Comparison of ENCODE assay signal across 14 cellular contexts in the genomic region with DNA sequence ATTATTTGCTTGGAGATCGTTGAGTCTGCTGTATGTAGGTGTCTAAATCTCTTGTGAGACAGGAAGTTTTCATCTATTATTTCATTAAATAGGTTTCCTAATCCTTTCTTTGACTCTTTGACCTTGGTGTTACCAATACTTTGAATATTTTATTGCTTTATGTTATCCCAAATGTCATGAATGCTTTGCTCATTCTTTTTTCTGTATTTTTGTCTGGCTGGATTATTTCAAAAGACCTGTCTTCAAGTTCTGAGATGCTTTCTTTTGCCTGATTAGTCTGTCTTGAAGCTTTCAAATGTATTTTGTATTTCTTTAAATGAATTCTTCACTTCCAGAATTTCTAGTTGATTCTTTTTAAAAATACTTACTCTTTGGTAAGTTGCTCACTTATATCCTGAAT. TPM values are rescaled to one million over a fixed set of nuclear protein-coding genes. Genes with fewer than 3 reads are reported as not detected.
A peak's percentile ranks its signal among the peaks of the same experiment; 100 is the strongest.
DNase-seq lines count a peak whose midpoint lies in the region; ATAC-seq and TF ChIP-seq lines count a peak whose summit lies in the region.
"Had no signal": no experiment of that assay in that cellular context is flagged by ENCODE, and none has a peak within 500 bp of the region (broad histone marks: within the 10 kb centered on the region; RNA-seq: fewer than 3 reads in every experiment).

No MANE protein-coding gene starts in this region.

- no peaks in the 10 kb centered on the region for H3K9me2 ChIP-seq in OCI-LY7 (ENCODE audit: insufficient read depth, low read length)

- DNase-seq in natural killer cell, result no peak
- DNase-seq in natural killer cell treated with Interleukin-12 subunit alpha and Interleukin-12 subunit beta and Interleukin-15 and Interleukin-18, amount 100 ng/mL, for 72 hours (ENCODE audit: low spot score), result no peak
- peak; percentile 8 for DNase-seq in OCI-LY7 (ENCODE audit: low spot score)
- DNase-seq in activated T-helper 1 cell treated with anti-CD3 and anti-CD28 coated beads, Interleukin-12 subunit alpha, Interleukin-12 subunit beta, Interleukin-2, Interleukin-4 antibody, amounts not matched to agents 30 ng/mL and 10 ng/mL and 1 ng/mL, durations not matched to agents 14 hours and 24 hours and 36 hours (ENCODE audit: low spot score), result no peak
- DNase-seq in MG63, result no peak
- DNase-seq in midbrain (lab: John Stamatoyannopoulos, UW), result no peak
- DNase-seq: ACHN; BE2C; C1 segment of cervical spinal cord; CD4-positive, CD25-positive, alpha-beta regulatory T cell; CD8-positive, alpha-beta memory T cell; COR-L47; H9 had no signal

- POLR2A ChIA-PET in OCI-LY7 (lab: Charles Lee), result no interaction called here

- H3K27me3 ChIP-seq in MG63, result no peaks in the 10 kb centered on the region
- H3K27me3 ChIP-seq: BE2C had no signal

- H3K9me3 ChIP-seq in OCI-LY7 (ENCODE audit: low read length) (peaks cover 19% of the 10 kb centered on the region; the same call in 1 of the 2 replicates), MG63 (no peaks in the 10 kb centered on the region)
- H3K9me3 ChIP-seq: BE2C had no signal

- CTCF ChIA-PET in OCI-LY7 (lab: Charles Lee; ENCODE audit: unreplicated experiment), result no interaction called here

- no peak overlapping the region for H3K4me3 ChIP-seq in OCI-LY7 (ENCODE audit: low read depth, low read length, poor library complexity, severe bottlenecking)
- H3K4me3 ChIP-seq in MG63, result no peak overlapping the region

- H3K4me3 Mint-ChIP-seq in natural killer cell, result no peak overlapping the region
- no peak overlapping the region for H3K4me3 Mint-ChIP-seq in natural killer cell treated with Interleukin-12 subunit alpha and Interleukin-12 subunit beta and Interleukin-15 and Interleukin-18, amount 100 ng/mL, for 72 hours
- no peak overlapping the region for H3K4me3 Mint-ChIP-seq in activated T-helper 1 cell treated with anti-CD3 and anti-CD28 coated beads, Interleukin-12 subunit alpha, Interleukin-12 subunit beta, Interleukin-2, Interleukin-4 antibody, amounts not matched to agents 30 ng/mL and 10 ng/mL and 1 ng/mL, durations not matched to agents 14 hours and 24 hours and 36 hours
- H3K4me3 Mint-ChIP-seq: CD4-positive, CD25-positive, alpha-beta regulatory T cell; CD8-positive, alpha-beta memory T cell; H9 had no signal

- no peak overlapping the region for H3K27ac ChIP-seq in OCI-LY7 (ENCODE audit: low read depth, low read length, poor library complexity, severe bottlenecking)

- H3K27ac Mint-ChIP-seq in natural killer cell, result peak overlapping the region; percentile 17 to 24
- H3K27ac Mint-ChIP-seq in natural killer cell treated with Interleukin-12 subunit alpha and Interleukin-12 subunit beta and Interleukin-15 and Interleukin-18, amount 100 ng/mL, for 72 hours, result no peak overlapping the region
- H3K27ac Mint-ChIP-seq in activated T-helper 1 cell treated with anti-CD3 and anti-CD28 coated beads, Interleukin-12 subunit alpha, Interleukin-12 subunit beta, Interleukin-2, Interleukin-4 antibody, amounts not matched to agents 30 ng/mL and 10 ng/mL and 1 ng/mL, durations not matched to agents 14 hours and 24 hours and 36 hours, result peak overlapping the region; percentile 13
- H3K27ac Mint-ChIP-seq: CD4-positive, CD25-positive, alpha-beta regulatory T cell; H9 had no signal

- ATAC-seq in natural killer cell, result no peak
- ATAC-seq in natural killer cell treated with Interleukin-12 subunit alpha and Interleukin-12 subunit beta and Interleukin-15 and Interleukin-18, amount 100 ng/mL, for 72 hours, result no peak
- ATAC-seq: HepG2 had no signal

- no peak overlapping the region for H2AFZ ChIP-seq in OCI-LY7 (ENCODE audit: low read length)

- no peaks in the 10 kb centered on the region for H3K4me1 ChIP-seq in OCI-LY7 (ENCODE audit: insufficient read depth, low read length, poor library complexity, severe bottlenecking)

- intact Hi-C loops in natural killer cell (cut with micrococcal nuclease) (no loop called here), OCI-LY7 (cut with micrococcal nuclease; ENCODE audit: unreplicated experiment) (no loop called here)
- intact Hi-C loops in activated T-helper 1 cell treated with anti-CD3 and anti-CD28 coated beads, Interleukin-12 subunit alpha, Interleukin-12 subunit beta, Interleukin-2, Interleukin-4 antibody, amounts not matched to agents 30 ng/mL and 10 ng/mL and 1 ng/mL, durations not matched to agents 14 hours and 24 hours and 36 hours (cut with micrococcal nuclease), result no loop called here

- H3K36me3 ChIP-seq in OCI-LY7 (ENCODE audit: insufficient read depth, low read length) (peaks cover 89% of the 10 kb centered on the region), MG63 (peaks cover 22% of the 10 kb centered on the region)

- H3K4me2 ChIP-seq in OCI-LY7 (ENCODE audit: low read length), result no peak overlapping the region

- H3K79me2 ChIP-seq in OCI-LY7 (ENCODE audit: insufficient read depth, low read depth, low read length), result peaks cover 53% of the 10 kb centered on the region

- 0 out of 2 replicates have a peak, but pooled peaks cover 13% of the 10 kb centered on the region for H4K20me1 ChIP-seq in OCI-LY7 (ENCODE audit: insufficient read depth, low read length)

- H3K9me3 Mint-ChIP-seq in natural killer cell, result peaks cover 2 to 3% of the 10 kb centered on the region in 2 donors
- peaks cover 3% of the 10 kb centered on the region for H3K9me3 Mint-ChIP-seq in natural killer cell treated with Interleukin-12 subunit alpha and Interleukin-12 subunit beta and Interleukin-15 and Interleukin-18, amount 100 ng/mL, for 72 hours
- peaks cover 5% of the 10 kb centered on the region for H3K9me3 Mint-ChIP-seq in activated T-helper 1 cell treated with anti-CD3 and anti-CD28 coated beads, Interleukin-12 subunit alpha, Interleukin-12 subunit beta, Interleukin-2, Interleukin-4 antibody, amounts not matched to agents 30 ng/mL and 10 ng/mL and 1 ng/mL, durations not matched to agents 14 hours and 24 hours and 36 hours
- H3K9me3 Mint-ChIP-seq: H9 had no signal

- no peaks in the 10 kb centered on the region for H3K27me3 Mint-ChIP-seq in natural killer cell (ENCODE audit: low read depth in 2 of 2)
- H3K27me3 Mint-ChIP-seq in natural killer cell treated with Interleukin-12 subunit alpha and Interleukin-12 subunit beta and Interleukin-15 and Interleukin-18, amount 100 ng/mL, for 72 hours, result no peaks in the 10 kb centered on the region
- no peaks in the 10 kb centered on the region for H3K27me3 Mint-ChIP-seq in activated T-helper 1 cell treated with anti-CD3 and anti-CD28 coated beads, Interleukin-12 subunit alpha, Interleukin-12 subunit beta, Interleukin-2, Interleukin-4 antibody, amounts not matched to agents 30 ng/mL and 10 ng/mL and 1 ng/mL, durations not matched to agents 14 hours and 24 hours and 36 hours (ENCODE audit: insufficient read depth)
- H3K27me3 Mint-ChIP-seq: CD4-positive, CD25-positive, alpha-beta regulatory T cell; CD8-positive, alpha-beta memory T cell had no signal

- no peak for TF ChIP-seq CTCF in natural killer cell (IDR thresholded peaks at IDR 0.05)
- TF ChIP-seq CTCF in OCI-LY7 (conservative IDR thresholded peaks at IDR 0.05; ENCODE audit: low read length), result no peak

- H3K36me3 Mint-ChIP-seq in natural killer cell, result peaks cover 24% of the 10 kb centered on the region
- H3K36me3 Mint-ChIP-seq in natural killer cell treated with Interleukin-12 subunit alpha and Interleukin-12 subunit beta and Interleukin-15 and Interleukin-18, amount 100 ng/mL, for 72 hours, result peaks cover 29% of the 10 kb centered on the region
- H3K36me3 Mint-ChIP-seq in activated T-helper 1 cell treated with anti-CD3 and anti-CD28 coated beads, Interleukin-12 subunit alpha, Interleukin-12 subunit beta, Interleukin-2, Interleukin-4 antibody, amounts not matched to agents 30 ng/mL and 10 ng/mL and 1 ng/mL, durations not matched to agents 14 hours and 24 hours and 36 hours (ENCODE audit: low read depth), result peaks cover 45% of the 10 kb centered on the region

- TSS peak; percentile 37 for BruUV-seq in OCI-LY7 (replicated peaks; lab: Mats Ljungman, UMichigan)

- H3K4me1 Mint-ChIP-seq in natural killer cell, result peaks cover 20 to 23% of the 10 kb centered on the region in 2 donors
- H3K4me1 Mint-ChIP-seq in natural killer cell treated with Interleukin-12 subunit alpha and Interleukin-12 subunit beta and Interleukin-15 and Interleukin-18, amount 100 ng/mL, for 72 hours (ENCODE audit: low read depth in 2 of 2), result peaks cover 11 to 15% of the 10 kb centered on the region in 2 donors
- no peaks in the 10 kb centered on the region for H3K4me1 Mint-ChIP-seq in activated T-helper 1 cell treated with anti-CD3 and anti-CD28 coated beads, Interleukin-12 subunit alpha, Interleukin-12 subunit beta, Interleukin-2, Interleukin-4 antibody, amounts not matched to agents 30 ng/mL and 10 ng/mL and 1 ng/mL, durations not matched to agents 14 hours and 24 hours and 36 hours (ENCODE audit: low read depth)
- H3K4me1 Mint-ChIP-seq: H9 had no signal

RNA-seq across cellular contexts. Expression of gene UBE3C, which starts 27.3 kb away (rescaled TPM):
- total RNA-seq in natural killer cell (10 to 100 TPM; 44.6 to 56.7 (median 55.5) TPM), OCI-LY7 (2022) (60.0 and 66.1 TPM in 2 replicates)
- 100 to 1,000 TPM in 1 of 2 donors, 10 to 100 TPM in 1; 69.6 to 117 TPM for total RNA-seq in natural killer cell treated with Interleukin-12 subunit alpha and Interleukin-12 subunit beta and Interleukin-15 and Interleukin-18, amount 100 ng/mL, for 72 hours
- total RNA-seq in OCI-LY7 (2014; rRNA removed; shearing (Covaris generic)), result 51.5 and 60.4 TPM in 2 replicates
- 91.5 and 95.8 TPM in 2 replicates for total RNA-seq in activated T-helper 1 cell treated with anti-CD3 and anti-CD28 coated beads, Interleukin-12 subunit alpha, Interleukin-12 subunit beta, Interleukin-2, Interleukin-4 antibody, amounts not matched to agents 30 ng/mL and 10 ng/mL and 1 ng/mL, durations not matched to agents 14 hours and 24 hours and 36 hours
- 66.8 and 74.6 TPM in 2 replicates for total RNA-seq in MG63 (2014; rRNA removed; shearing (Covaris generic); ENCODE audit: low replicate concordance)

Comparison
In these comparisons a context has a peak if more than half of its experiments do, and no peak if none do; other contexts are left out.
1. H3K27ac Mint-ChIP-seq: peak in natural killer cell (2 of 2) and activated T-helper 1 cell treated with anti-CD3 and anti-CD28 coated beads, Interleukin-12 subunit alpha, Interleukin-12 subunit beta, Interleukin-2, Interleukin-4 antibody, amounts not matched to agents 30 ng/mL and 10 ng/mL and 1 ng/mL, durations not matched to agents 14 hours and 24 hours and 36 hours (single experiment); none in natural killer cell treated with Interleukin-12 subunit alpha and Interleukin-12 subunit beta and Interleukin-15 and Interleukin-18, amount 100 ng/mL, for 72 hours (0 of 2).